In genomic region chrX:49070988-49071387, GRCh38 we compare ENCODE assay signal across 26 cellular contexts.
"Had no signal": no experiment of that assay in that cellular context is flagged by ENCODE, and none has a peak within 500 bp of the region (broad histone marks: within the 10 kb centered on the region; RNA-seq: fewer than 3 reads in every experiment).

No MANE protein-coding gene starts in this region.

- H3K4me1 ChIP-seq: pancreas, right lobe of liver, uterus had no signal

- H3K27ac ChIP-seq: brain microvascular endothelial cell, lower lobe of right lung, pancreas, right lobe of liver, skin epidermis, suprapubic skin, WERI-Rb-1 had no signal

- H3K27me3 Mint-ChIP-seq: naive thymus-derived CD4-positive, alpha-beta T cell; stimulated activated naive CD8-positive, alpha-beta T cell treated with anti-CD3 and anti-CD28 coated beads, Interleukin-15, amount 100 ng/mL, for 72 hours; T-cell had no signal

- H3K9me3 Mint-ChIP-seq: activated T-cell treated with anti-CD3 and anti-CD28 coated beads, Interleukin-2, amount 50 U/mL, for 72 hours; dendritic cell treated with granulocyte-macrophage colony-stimulating factor and Interleukin-4, amounts not matched to agents 40 ng/mL and 50 ng/mL, for 4 days; stimulated activated naive CD8-positive, alpha-beta T cell treated with anti-CD3 and anti-CD28 coated beads, Interleukin-15, amount 100 ng/mL, for 72 hours; T-cell had no signal

- H3K9me3 ChIP-seq: lower lobe of right lung, pancreas, right lobe of liver, suprapubic skin, tibial nerve, uterus had no signal

- H3K4me3 ChIP-seq: lower lobe of right lung, pancreas, right lobe of liver, skin epidermis, suprapubic skin, tibial nerve, uterus had no signal

- H3K36me3 ChIP-seq: brain microvascular endothelial cell, lower lobe of right lung, pancreas, right lobe of liver, uterus, WERI-Rb-1 had no signal

- H3K27ac Mint-ChIP-seq: activated T-cell treated with anti-CD3 and anti-CD28 coated beads, Interleukin-2, amount 50 U/mL, for 72 hours; dendritic cell treated with granulocyte-macrophage colony-stimulating factor and Interleukin-4, amounts not matched to agents 40 ng/mL and 50 ng/mL, for 4 days; T-cell had no signal

- H3K27me3 ChIP-seq: brain microvascular endothelial cell, pancreas, right lobe of liver, suprapubic skin, tibial nerve, uterus had no signal

- FAIRE-seq: endometrium, kidney, pancreas, TTC549 had no signal

- DNase-seq: activated CD4-positive, alpha-beta T cell treated with anti-CD3 and anti-CD28 coated beads for 1 hour; activated CD8-positive, alpha-beta memory T cell treated with anti-CD3 and anti-CD28 coated beads, Interleukin-2, amount 50 U/mL, for 48 hours; activated effector memory CD4-positive, alpha-beta T cell treated with anti-CD3 and anti-CD28 coated beads, Interleukin-2, amount 50 U/mL, for 16 hours; activated naive CD4-positive, alpha-beta T cell treated with anti-CD3 and anti-CD28 coated beads, Interleukin-2, amount 50 U/mL, for 16 hours; activated T-cell treated with anti-CD3 and anti-CD28 coated beads, Interleukin-2, amount 50 U/mL, for 72 hours; aorta; brain microvascular endothelial cell; effector CD4-positive, alpha-beta T cell; erythroblast; foreskin fibroblast; kidney; lower lobe of right lung; naive thymus-derived CD4-positive, alpha-beta T cell; pancreas; right lobe of liver; stimulated activated CD4-positive, alpha-beta T cell treated with anti-CD3 and anti-CD28 coated beads, Interleukin-1b, Interleukin-23, amount 100 ng/mL, for 48 hours; stimulated activated naive CD8-positive, alpha-beta T cell treated with anti-CD3 and anti-CD28 coated beads, Interleukin-15, amount 100 ng/mL, for 72 hours; T-cell; uterus; WERI-Rb-1 had no signal

- H3K4me3 Mint-ChIP-seq: dendritic cell treated with granulocyte-macrophage colony-stimulating factor and Interleukin-4, amounts not matched to agents 40 ng/mL and 50 ng/mL, for 4 days; T-cell had no signal
